8 cellular contexts compared by ENCODE assay signal in the genomic region with DNA sequence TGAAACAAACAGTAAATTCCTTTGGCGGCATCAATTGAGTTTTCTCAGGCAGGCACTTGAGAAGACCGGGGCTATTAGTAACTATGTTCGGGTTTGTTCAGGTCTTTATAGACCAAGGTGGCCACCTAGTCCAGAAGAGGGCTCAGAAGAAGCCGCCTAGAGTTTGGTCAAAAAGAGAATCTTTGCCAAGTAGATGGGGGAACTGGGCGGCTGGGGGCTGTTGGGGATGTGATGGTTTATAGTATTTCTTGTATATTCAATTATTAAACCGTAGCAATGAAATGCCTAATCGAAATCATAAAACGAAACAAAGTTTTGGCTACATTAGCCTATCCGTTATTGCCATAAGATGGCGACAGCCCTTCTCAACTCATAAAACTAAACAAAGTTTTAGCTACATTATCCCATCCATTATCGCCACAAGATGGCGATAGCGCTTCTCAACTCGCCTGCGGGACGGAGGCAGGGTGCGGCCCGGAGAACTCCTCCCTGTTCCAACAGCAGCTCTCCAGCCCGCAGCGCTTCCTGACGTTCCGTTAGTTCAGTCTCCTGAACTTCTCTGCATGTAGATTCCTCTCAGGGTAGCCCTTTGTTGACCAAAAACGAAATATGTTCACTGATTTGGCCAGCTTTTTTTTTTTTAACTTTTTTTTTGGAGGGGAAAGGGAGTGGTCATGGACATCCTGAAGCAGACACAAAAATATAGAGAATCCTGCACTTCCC.
DNase-seq lines count a peak whose midpoint lies in the region; ATAC-seq and TF ChIP-seq lines count a peak whose summit lies in the region.

No MANE protein-coding gene starts in this region.

- peak overlapping the region; percentile 36 for H3K4me3 ChIP-seq in lower lobe of right lung

- intact Hi-C loops in dendritic cell treated with granulocyte-macrophage colony-stimulating factor and Interleukin-4, amounts not matched to agents 40 ng/mL and 50 ng/mL, for 4 days (cut with micrococcal nuclease), result loop anchor here (1.0 to 5.0 kb wide), 3 partner anchors 19 to 625 kb away; a partner anchor contains a TSS
- intact Hi-C loops in lower lobe of right lung (cut with DNase I), result no loop called here

- DNase-seq in NCI-H187 (lab: John Stamatoyannopoulos, UW), result peak; percentile 9 to 52
- DNase-seq in NCI-H187 treated with DMSO at 0.1 percent for 48 hours (lab: John Stamatoyannopoulos, UW), result no peak
- peak; percentile 78 for DNase-seq in NCI-H226
- DNase-seq in activated CD4-positive, alpha-beta T cell treated with anti-CD3 and anti-CD28 coated beads for 48 hours, result peak; percentile 88
- DNase-seq in lower lobe of right lung, result peak; percentile 92
- DNase-seq in stimulated activated CD4-positive, alpha-beta T cell treated with anti-CD3 and anti-CD28 coated beads, TNF-alpha, amount 100 ng/mL, for 24 hours (ENCODE audit: low read depth in 3 of 3), result peak; percentile 70 to 83 (median 74)

- peak overlapping the region; percentile 90 for H3K27ac Mint-ChIP-seq in dendritic cell treated with granulocyte-macrophage colony-stimulating factor and Interleukin-4, amounts not matched to agents 40 ng/mL and 50 ng/mL, for 4 days

- no peaks in the 10 kb centered on the region for H3K36me3 ChIP-seq in lower lobe of right lung

- H3K27me3 ChIP-seq in lower lobe of right lung (ENCODE audit: low read depth), result no peaks in the 10 kb centered on the region

- ATAC-seq in HG02840 (IDR thresholded peaks at IDR 0.05; ENCODE audit: low FRiP score, unreplicated experiment) (peak; percentile 55), lower lobe of right lung (peak; percentile 90 to 91)

- H3K4me1 ChIP-seq in lower lobe of right lung, result peaks cover 11% of the 10 kb centered on the region

- peaks cover 10% of the 10 kb centered on the region for H3K4me1 Mint-ChIP-seq in dendritic cell treated with granulocyte-macrophage colony-stimulating factor and Interleukin-4, amounts not matched to agents 40 ng/mL and 50 ng/mL, for 4 days (ENCODE audit: low read depth)

- peak overlapping the region; percentile 82 for H3K4me3 Mint-ChIP-seq in dendritic cell treated with granulocyte-macrophage colony-stimulating factor and Interleukin-4, amounts not matched to agents 40 ng/mL and 50 ng/mL, for 4 days

- no peaks in the 10 kb centered on the region for H3K27me3 Mint-ChIP-seq in dendritic cell treated with granulocyte-macrophage colony-stimulating factor and Interleukin-4, amounts not matched to agents 40 ng/mL and 50 ng/mL, for 4 days

- H3K36me3 Mint-ChIP-seq in dendritic cell treated with granulocyte-macrophage colony-stimulating factor and Interleukin-4, amounts not matched to agents 40 ng/mL and 50 ng/mL, for 4 days (ENCODE audit: low read depth), result no peaks in the 10 kb centered on the region

- peak; percentile 83 for TF ChIP-seq CTCF in lower lobe of right lung (IDR thresholded peaks at IDR 0.05)

- no peaks in the 10 kb centered on the region for H3K9me3 Mint-ChIP-seq in dendritic cell treated with granulocyte-macrophage colony-stimulating factor and Interleukin-4, amounts not matched to agents 40 ng/mL and 50 ng/mL, for 4 days

- no peaks in the 10 kb centered on the region for H3K9me3 ChIP-seq in lower lobe of right lung

- peak overlapping the region; percentile 21 for H3K27ac ChIP-seq in lower lobe of right lung
